ENCODE assay signal across 8 cellular contexts in the genomic region with DNA sequence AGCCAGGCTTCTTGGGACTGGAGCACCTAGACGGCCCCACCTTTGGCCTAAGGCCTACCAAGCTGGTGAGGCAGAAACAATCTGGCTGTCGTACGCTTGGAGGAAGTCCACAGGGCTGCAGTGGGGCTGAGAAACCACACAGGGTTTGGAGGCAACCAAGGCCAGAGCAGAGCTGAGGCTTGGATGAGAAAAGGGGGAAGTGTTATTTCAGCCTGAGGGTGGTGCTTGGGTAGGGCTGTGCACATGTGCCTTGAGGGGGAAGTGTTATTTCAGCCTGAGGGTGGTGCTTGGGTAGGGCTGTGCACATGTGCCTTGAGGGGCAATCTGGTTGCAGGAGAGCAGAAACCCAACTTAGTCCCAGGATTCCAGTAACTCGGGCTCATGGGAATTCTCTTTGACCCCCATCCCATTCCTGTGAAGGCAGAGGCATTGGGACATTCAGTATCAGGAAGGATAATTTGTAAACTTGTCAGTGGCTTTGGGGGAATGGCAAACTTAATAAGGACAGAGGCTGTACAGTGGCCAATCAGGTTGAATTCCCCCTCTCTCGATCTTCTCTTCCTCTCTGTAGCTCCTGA. TPM values are rescaled to one million over a fixed set of nuclear protein-coding genes. Genes with fewer than 3 reads are reported as not detected.
DNase-seq lines count a peak whose midpoint lies in the region; ATAC-seq and TF ChIP-seq lines count a peak whose summit lies in the region.

No MANE protein-coding gene starts in this region.

- H3K36me3 ChIP-seq in OCI-LY1 (ENCODE audit: insufficient read depth, low read length) (peaks cover 15% of the 10 kb centered on the region; the same call in 1 of the 2 replicates), duodenal mucosa (ENCODE audit: control insufficient read depth in 1 of 2, insufficient read depth in 2 of 2, low read length in 2 of 2) (no peaks in the 10 kb centered on the region)

- no peaks in the 10 kb centered on the region for H3F3A ChIP-seq in OCI-LY1 (ENCODE audit: insufficient read depth, low read length)

- H3K9ac ChIP-seq in OCI-LY1 (ENCODE audit: low read length) (peak overlapping the region; percentile 87), duodenal mucosa (ENCODE audit: low read depth in 1 of 2, low read length in 2 of 2) (no peak overlapping the region)

- peaks cover 77% of the 10 kb centered on the region for H3K27me3 Mint-ChIP-seq in neural crest cell (ENCODE audit: low read depth)

- H3K27ac ChIP-seq in AG04450 (ENCODE audit: low read depth, low read length) (no peak overlapping the region), OCI-LY1 (ENCODE audit: low read depth, low read length, poor library complexity, severe bottlenecking) (peak overlapping the region; percentile 89), duodenal mucosa (ENCODE audit: low read depth, low read length) (no peak overlapping the region)

- CTCF ChIA-PET in AG04450 (lab: Charles Lee) = no interaction called here

- no peaks in the 10 kb centered on the region for H3K4me1 Mint-ChIP-seq in neural crest cell

- TF ChIP-seq CTCF in AG04450 (IDR thresholded peaks at IDR 0.05; ENCODE audit: low read depth, low read length) (no peak), OCI-LY1 (IDR thresholded peaks at IDR 0.05; ENCODE audit: low read length) (no peak; the same call in 1 of the 2 replicates), neural crest cell (conservative IDR thresholded peaks at IDR 0.05) (no peak)

- peak overlapping the region; percentile 70; the same call in 1 of the 2 replicates for H3K4me3 ChIP-seq in AG04450 (ENCODE audit: low read depth, low read length)
- peak overlapping the region; percentile 82 for H3K4me3 ChIP-seq in OCI-LY1 (ENCODE audit: low read depth, low read length, poor library complexity, severe bottlenecking)
- peak overlapping the region; percentile 27 to 75 for H3K4me3 ChIP-seq in duodenal mucosa (ENCODE audit: low read depth in 1 of 2, low read length in 2 of 2)

- no peaks in the 10 kb centered on the region for H3K9me2 ChIP-seq in OCI-LY1 (ENCODE audit: low read depth, low read length)

- no peaks in the 10 kb centered on the region for H4K20me1 ChIP-seq in OCI-LY1 (ENCODE audit: insufficient read depth, low read length)

- H3K79me2 ChIP-seq in OCI-LY1 (ENCODE audit: insufficient read depth, low read length) = peaks cover 28% of the 10 kb centered on the region

- H3K27me3 ChIP-seq in AG04450 (ENCODE audit: control insufficient read depth, insufficient read depth, low read length) (peaks cover 26% of the 10 kb centered on the region), OCI-LY1 (ENCODE audit: insufficient read depth, low read length) (no peaks in the 10 kb centered on the region), duodenal mucosa (ENCODE audit: control insufficient read depth in 1 of 2, insufficient read depth in 2 of 2, low read length in 2 of 2) (peaks cover 0 to 23% of the 10 kb centered on the region in 2 donors)

- H3K4me2 ChIP-seq in OCI-LY1 (ENCODE audit: low read length) = peak overlapping the region; percentile 72

- H3K4me1 ChIP-seq in OCI-LY1 (ENCODE audit: insufficient read depth, low read length, severe bottlenecking) (peaks cover 21% of the 10 kb centered on the region), duodenal mucosa (ENCODE audit: control insufficient read depth in 1 of 2, insufficient read depth in 2 of 2, low read length in 2 of 2) (peaks cover 4 to 13% of the 10 kb centered on the region in 2 donors)

- no peaks in the 10 kb centered on the region for H3K9me3 Mint-ChIP-seq in neural crest cell

- no peaks in the 10 kb centered on the region; the same call in 1 of the 2 replicates for H3K9me3 ChIP-seq in AG04450 (ENCODE audit: control insufficient read depth, insufficient read depth, low read length)
- no peaks in the 10 kb centered on the region for H3K9me3 ChIP-seq in OCI-LY1 (ENCODE audit: low read length)
- H3K9me3 ChIP-seq in duodenal mucosa (ENCODE audit: control insufficient read depth in 1 of 2, low read length in 2 of 2) = no peaks in the 10 kb centered on the region

- H3K4me3 Mint-ChIP-seq in neural crest cell = peak overlapping the region; percentile 32

- H2AFZ ChIP-seq in OCI-LY1 (ENCODE audit: low read length) = no peak overlapping the region

- POLR2A ChIA-PET in AG04450 (lab: Yijun Ruan, JAX) = no interaction called here

- no peak for DNase-seq in AG04450 (ENCODE audit: low read depth, low spot score)
- no peak for DNase-seq in neural crest cell (ENCODE audit: low read depth, low spot score)
- no peak for DNase-seq in H4 (ENCODE audit: low spot score)
- no peak for DNase-seq in NCI-H128 (lab: John Stamatoyannopoulos, UW; ENCODE audit: unreplicated experiment)

- no peak overlapping the region for H3K27ac Mint-ChIP-seq in neural crest cell (ENCODE audit: unreplicated experiment)

- ATAC-seq in GM18858 (IDR thresholded peaks at IDR 0.05; ENCODE audit: unreplicated experiment) (peak; percentile 67), HG02943 (IDR thresholded peaks at IDR 0.05; ENCODE audit: low read depth, unreplicated experiment) (peak; percentile 51)

- H3K36me3 Mint-ChIP-seq in neural crest cell (ENCODE audit: low read depth) = no peaks in the 10 kb centered on the region

RNA-seq across cellular contexts. Expression of a gene that starts 1.0 kb away (rescaled TPM):
- 2.5 and 2.7 TPM in 2 replicates for polyA plus RNA-seq in AG04450 (2011; rRNA removed)
- polyA minus RNA-seq in AG04450 (2011; rRNA and poly(A)+ RNA removed) = 4.0 and 4.4 TPM in 2 replicates
- 3.7 and 4.5 TPM in 2 replicates for total RNA-seq in neural crest cell
- total RNA-seq in H4 (2014; rRNA removed; shearing (Covaris generic)) = 0.99 and 2.3 TPM in 2 replicates

RNA-seq across cellular contexts. Expression of a gene that starts 8.1 kb away (rescaled TPM):
- polyA plus RNA-seq in AG04450 (2011; rRNA removed) = not detected in 2 replicates
- polyA minus RNA-seq in AG04450 (2011; rRNA and poly(A)+ RNA removed) = not detected in 2 replicates
- not detected in 2 replicates for total RNA-seq in neural crest cell
- not detected in 2 replicates for total RNA-seq in H4 (2014; rRNA removed; shearing (Covaris generic))

RNA-seq across cellular contexts. Expression of a gene that starts 51.1 kb away (rescaled TPM):
- 303 and 331 TPM in 2 replicates for polyA plus RNA-seq in AG04450 (2011; rRNA removed)
- 289 and 344 TPM in 2 replicates for polyA minus RNA-seq in AG04450 (2011; rRNA and poly(A)+ RNA removed)
- total RNA-seq in neural crest cell = 446 and 460 TPM in 2 replicates
- 534 and 543 TPM in 2 replicates for total RNA-seq in H4 (2014; rRNA removed; shearing (Covaris generic))

RNA-seq across cellular contexts. Expression of a gene that starts 52.2 kb away (rescaled TPM):
- polyA plus RNA-seq in AG04450 (2011; rRNA removed) = 11.6 and 12.0 TPM in 2 replicates
- polyA minus RNA-seq in AG04450 (2011; rRNA and poly(A)+ RNA removed) = 9.1 and 10.9 TPM in 2 replicates
- 11.4 and 11.7 TPM in 2 replicates for total RNA-seq in neural crest cell
- total RNA-seq in H4 (2014; rRNA removed; shearing (Covaris generic)) = 26.6 and 49.4 TPM in 2 replicates
